Comparison of ENCODE assay signal across 8 cellular contexts in genomic region chr11:70203749-70204465, GRCh38.
DNase-seq lines count a peak whose midpoint lies in the region; ATAC-seq and TF ChIP-seq lines count a peak whose summit lies in the region.

No MANE protein-coding gene starts in this region.

- peaks cover 7% of the 10 kb centered on the region for H3K27me3 ChIP-seq in neutrophil

- H3K4me3 ChIP-seq in AG04449 (ENCODE audit: low read depth, low read length) (peak overlapping the region; percentile 99), foreskin fibroblast (ENCODE audit: low read depth in 1 of 2, low read length in 2 of 2) (peak overlapping the region; percentile 73 to 95), neutrophil (ENCODE audit: low read depth in 1 of 2, low read length in 1 of 2) (peak overlapping the region; percentile 99 to 100)

- POLR2A ChIA-PET in AG04449 (lab: Yijun Ruan, JAX): interaction anchor here (0.6 to 1.1 kb wide), 3 partner anchors 22 to 1194 kb away, joined by 3 read pairs; no protein-coding TSS in a partner anchor

- DNase-seq in AG04449 (ENCODE audit: low read depth, low spot score): no peak
- peak; percentile 94 for DNase-seq in RKO (ENCODE audit: low spot score)
- DNase-seq in activated T-helper 1 cell treated with anti-CD3 and anti-CD28 coated beads, Interleukin-2, amount 50 U/mL, for 16 hours (ENCODE audit: low read depth in 1 of 2, low spot score in 1 of 2): peak; percentile 75 to 79
- peak; percentile 89 to 95 for DNase-seq in foreskin fibroblast
- DNase-seq in stromal cell of bone marrow (ENCODE audit: low read depth): peak; percentile 81

- peaks cover 52 to 56% of the 10 kb centered on the region in 2 experiments for H3K4me1 ChIP-seq in neutrophil (ENCODE audit: control insufficient read depth in 1 of 2, insufficient read depth in 1 of 2, low read depth in 1 of 2, low read length in 1 of 2)

- H3K9me3 ChIP-seq in neutrophil: no peaks in the 10 kb centered on the region

- no peak for TF ChIP-seq CTCF in AG04449 (IDR thresholded peaks at IDR 0.05; ENCODE audit: insufficient read depth, low read length, missing control alignments)
- no peak for TF ChIP-seq CTCF in foreskin fibroblast (IDR thresholded peaks at IDR 0.05; ENCODE audit: low read depth, low read length)
- TF ChIP-seq CTCF in neutrophil (IDR thresholded peaks at IDR 0.05): no peak

- CTCF ChIA-PET in AG04449 (lab: Yijun Ruan, JAX): interaction anchor here (0.9 to 11.3 kb wide), 4 partner anchors 12 to 293 kb away, joined by 3 to 200 read pairs (median 6); no protein-coding TSS in a partner anchor

- ATAC-seq in GM18868 (IDR thresholded peaks at IDR 0.05; ENCODE audit: unreplicated experiment): peak; percentile 37
- ATAC-seq in HG03175 (IDR thresholded peaks at IDR 0.05; ENCODE audit: unreplicated experiment): peak; percentile 32

- H3K36me3 ChIP-seq in neutrophil: peaks cover 41% of the 10 kb centered on the region

- peak overlapping the region; percentile 97 for H3K27ac ChIP-seq in neutrophil
